In genomic region chr10:7409732-7410168, GRCh38 we compare ENCODE assay signal across 8 cellular contexts. TPM values are rescaled to one million over a fixed set of nuclear protein-coding genes. Genes with fewer than 3 reads are reported as not detected.
DNase-seq lines count a peak whose midpoint lies in the region; ATAC-seq and TF ChIP-seq lines count a peak whose summit lies in the region.

No MANE protein-coding gene starts in this region.

- no peaks in the 10 kb centered on the region for H3K9me3 Mint-ChIP-seq in activated B cell treated with CpG ODN at 0.5 μM for 24 hours

- H3K36me3 ChIP-seq in heart right ventricle (no peaks in the 10 kb centered on the region), ovary (no peaks in the 10 kb centered on the region)

- 1% methylated on average over 15 of the region's 15 CpGs for WGBS in heart right ventricle, 2 donors
- WGBS in ovary, 3 donors = 0 to 1% (median 1%) methylated on average over 15 of the region's 15 CpGs

- H3K36me3 Mint-ChIP-seq in activated B cell treated with CpG ODN at 0.5 μM for 24 hours (ENCODE audit: low read depth) = peaks cover 13% of the 10 kb centered on the region

- TF ChIP-seq CTCF in heart right ventricle (IDR thresholded peaks at IDR 0.05) (no peak), activated B cell treated with CpG ODN at 0.5 μM for 24 hours (IDR thresholded peaks at IDR 0.05) (no peak), epithelial cell of esophagus (IDR thresholded peaks at IDR 0.05; ENCODE audit: insufficient read depth, low read depth, low read length, missing control alignments) (no peak), ovary (IDR thresholded peaks at IDR 0.05) (no peak)

- no peaks in the 10 kb centered on the region for H3K9me3 ChIP-seq in heart right ventricle
- no peaks in the 10 kb centered on the region for H3K9me3 ChIP-seq in ovary

- TF ChIP-seq EP300 in ovary (IDR thresholded peaks at IDR 0.05) = no peak

- peak overlapping the region; percentile 95 for H3K4me3 Mint-ChIP-seq in activated B cell treated with CpG ODN at 0.5 μM for 24 hours

- H3K27me3 ChIP-seq in heart right ventricle (peaks cover 0 to 38% (median 9%) of the 10 kb centered on the region in 7 donors), ovary (no peaks in the 10 kb centered on the region)

- CTCF ChIA-PET in activated B cell treated with CpG ODN at 0.5 μM for 24 hours (lab: Charles Lee) = interaction anchor here (1.3 to 3.3 kb wide), 6 partner anchors 11 to 490 kb away, joined by 3 to 15 read pairs (median 6); no protein-coding TSS in a partner anchor

- H3K27ac ChIP-seq in heart right ventricle (peak overlapping the region in 8 of 10 donors; percentile 79 to 93 (median 92)), ovary (peak overlapping the region; percentile 78)

- H3K4me1 Mint-ChIP-seq in activated B cell treated with CpG ODN at 0.5 μM for 24 hours = peaks cover 36% of the 10 kb centered on the region

- intact Hi-C loops in heart right ventricle (cut with DNase I) = loop anchor here (1.0 to 10.0 kb wide), 17 partner anchors 62 to 745 kb away; no protein-coding TSS in a partner anchor
- intact Hi-C loops in cardiac septum (cut with DNase I) = loop anchor here (2.0 to 10.0 kb wide), 5 partner anchors 69 to 735 kb away; no protein-coding TSS in a partner anchor
- intact Hi-C loops in activated B cell treated with CpG ODN at 0.5 μM for 24 hours (cut with micrococcal nuclease) = loop anchor here (1.0 to 10.0 kb wide), 10 partner anchors 63 to 1265 kb away; partner anchors contain the start of genes ATP5F1C, GATA3 and KIN
- intact Hi-C loops in ovary (cut with DNase I) = loop anchor here (5.0 to 10.0 kb wide), 4 partner anchors 75 to 495 kb away; no protein-coding TSS in a partner anchor

- TF ChIP-seq POLR2A in ovary (IDR thresholded peaks at IDR 0.05) = no peak

- H3K27ac Mint-ChIP-seq in activated B cell treated with CpG ODN at 0.5 μM for 24 hours = peak overlapping the region; percentile 71

- peak in 1 of 2 donors; percentile 8 for DNase-seq in heart right ventricle
- DNase-seq in cardiac septum (ENCODE audit: low spot score) = no peak
- DNase-seq in activated B cell treated with CpG ODN at 0.5 μM for 24 hours = no peak
- no peak for DNase-seq in epithelial cell of esophagus (ENCODE audit: low read depth)
- DNase-seq in ovary = peak in 2 of 5 donors; percentile 32 to 35
- DNase-seq in AML-193 (lab: John Stamatoyannopoulos, UW) = no peak
- DNase-seq in AG08396 (ENCODE audit: low spot score) = no peak

- H3K4me3 ChIP-seq in heart right ventricle = peak overlapping the region; percentile 66 to 88 (median 77)
- peak overlapping the region; percentile 42 for H3K4me3 ChIP-seq in epithelial cell of esophagus (ENCODE audit: low read length)
- peak overlapping the region; percentile 57 for H3K4me3 ChIP-seq in ovary

- no peak for ATAC-seq in heart right ventricle
- no peak for ATAC-seq in activated B cell treated with CpG ODN at 0.5 μM for 24 hours (ENCODE audit: low read depth)
- ATAC-seq in GM19035 (IDR thresholded peaks at IDR 0.05; ENCODE audit: unreplicated experiment) = no peak

- peaks cover 14 to 66% (median 46%) of the 10 kb centered on the region in 9 donors for H3K4me1 ChIP-seq in heart right ventricle
- H3K4me1 ChIP-seq in ovary (ENCODE audit: insufficient read depth) = peaks cover 20% of the 10 kb centered on the region

- H3K27me3 Mint-ChIP-seq in activated B cell treated with CpG ODN at 0.5 μM for 24 hours = peaks cover 5% of the 10 kb centered on the region

- POLR2A ChIA-PET in activated B cell treated with CpG ODN at 0.5 μM for 24 hours (lab: Charles Lee) = interaction anchor here (0.9 to 1.9 kb wide), 3 partner anchors 12 to 63 kb away, joined by 4 to 8 read pairs (median 4); no protein-coding TSS in a partner anchor

RNA-seq across cellular contexts. Expression of gene SFMBT2, which starts 1.1 kb away (rescaled TPM):
- total RNA-seq in heart right ventricle (10 to 100 TPM in 6 of 10 donors, 1 to 10 TPM in 4; 7.3 to 14.2 (median 10.7) TPM), cardiac septum (14.2 TPM), activated B cell treated with CpG ODN at 0.5 μM for 24 hours (18.7 and 19.2 TPM in 2 replicates), ovary (10 to 100 TPM; 11.2 to 28.1 (median 22.3) TPM)
- polyA plus RNA-seq in heart right ventricle (1 to 10 TPM; 4.1 to 4.2 TPM), ovary (1 to 10 TPM; 5.0 to 8.5 TPM)
